In the genomic region with DNA sequence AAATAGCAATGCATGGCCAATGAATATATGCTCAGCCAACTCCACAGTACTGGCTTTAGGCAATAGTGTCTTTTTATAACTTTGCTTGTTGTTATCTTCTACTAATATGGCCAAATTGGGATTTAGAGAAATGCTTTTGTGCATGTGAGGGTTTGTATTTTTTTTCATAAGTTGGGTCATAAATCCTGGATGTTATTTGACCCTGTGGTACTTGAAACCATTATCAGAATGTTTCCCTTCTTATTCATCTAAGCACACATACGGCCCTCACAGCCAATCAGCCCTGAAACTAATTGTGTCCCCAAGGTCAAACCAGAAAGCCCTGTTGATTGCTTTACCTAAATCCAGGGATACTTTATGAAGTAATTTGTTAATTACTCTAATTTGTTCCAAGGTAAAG, we compare ENCODE assay signal across 23 cellular contexts. TPM values are rescaled to one million over a fixed set of nuclear protein-coding genes. Genes with fewer than 3 reads are reported as not detected.
"Had no signal": no experiment of that assay in that cellular context is flagged by ENCODE, and none has a peak within 500 bp of the region (broad histone marks: within the 10 kb centered on the region; RNA-seq: fewer than 3 reads in every experiment).

No MANE protein-coding gene starts in this region.

- H3K4me3 Mint-ChIP-seq: endodermal cell, natural killer cell, neural progenitor cell had no signal

- H3K27ac Mint-ChIP-seq: endodermal cell, natural killer cell, neural progenitor cell had no signal

- H3K36me3 Mint-ChIP-seq: natural killer cell, neural progenitor cell had no signal

- ATAC-seq: heart left ventricle, natural killer cell had no signal

- DNase-seq: effector CD4-positive, alpha-beta T cell; endodermal cell; erythroblast; heart left ventricle; hippocampal formation; kidney glomerular epithelial cell; mammary epithelial cell; natural killer cell; nucleus accumbens; ovary; sigmoid colon; small intestine; stimulated activated CD4-positive, alpha-beta T cell treated with anti-CD3 and anti-CD28 coated beads, Interleukin-12 subunit alpha, Interleukin-12 subunit beta, amount 100 ng/mL, for 4 hours; stimulated activated CD4-positive, alpha-beta T cell treated with anti-CD3 and anti-CD28 coated beads, Interleukin-2, amount 100 ng/mL, for 48 hours; stimulated activated naive CD4-positive, alpha-beta T cell treated with Interleukin-2 at 50 U/mL for 16 hours; trophoblast cell had no signal

- FAIRE-seq: endothelial cell of umbilical vein, frontal cortex, islet of Langerhans, small intestine had no signal

- H3K9me3 Mint-ChIP-seq: natural killer cell, neural progenitor cell had no signal

- H3K4me1 Mint-ChIP-seq: natural killer cell had no signal

RNA-seq across cellular contexts. Expression of gene LPAR4, which starts 35.1 kb away (rescaled TPM):
- total RNA-seq: mammary epithelial cell, natural killer cell had no signal
- polyA plus RNA-seq: mammary epithelial cell, small intestine had no signal

RNA-seq across cellular contexts. Expression of gene RTL3, which starts 53.3 kb away (rescaled TPM):
- total RNA-seq: dermis microvascular lymphatic vessel endothelial cell, endodermal cell, endothelial cell of umbilical vein, frontal cortex, mammary epithelial cell, mesenteric fat pad, mononuclear cell, natural killer cell had no signal
- polyA plus RNA-seq: heart left ventricle, mammary epithelial cell had no signal
